ENCODE assay signal across 1 cellular context in the genomic region with DNA sequence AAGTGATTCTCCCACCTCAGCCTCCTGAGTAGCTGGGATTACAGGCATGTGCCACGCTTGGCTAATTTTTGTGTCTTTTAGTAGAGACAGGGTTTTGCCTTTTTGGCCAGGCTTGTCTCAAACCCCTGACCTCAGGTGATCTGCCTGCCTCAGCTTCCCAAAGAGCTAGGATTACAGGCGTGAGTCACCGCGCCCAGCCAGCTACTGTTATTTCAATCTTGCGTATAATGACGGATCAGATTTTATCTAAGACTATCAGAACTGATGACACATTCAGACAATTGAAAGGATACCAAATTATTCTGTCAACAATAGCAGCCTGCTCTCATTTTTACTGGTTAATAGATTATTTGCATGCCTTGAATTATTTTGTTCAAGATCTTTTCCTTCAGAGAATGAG.
TF ChIP-seq lines count a peak whose summit lies in the region.

No MANE protein-coding gene starts in this region.

TF ChIP-seq in SK-N-SH, 30 proteins besides CTCF, POLR2A, EP300 and RAD21 (continued from another document):
- TF ChIP-seq REST (IDR thresholded peaks at IDR 0.05; ENCODE audit: low read depth, low read length) (no peak), ZBTB33 (IDR thresholded peaks at IDR 0.05; ENCODE audit: borderline replicate concordance, low read depth) (peak; percentile 67; the same call in 1 of the 2 replicates), YY1 (IDR thresholded peaks at IDR 0.05; ENCODE audit: low read depth) (no peak), RCOR1 (IDR thresholded peaks at IDR 0.05; ENCODE audit: low read length) (no peak), NFIC (IDR thresholded peaks at IDR 0.05; ENCODE audit: borderline replicate concordance) (peak; percentile 64), JUND (IDR thresholded peaks at IDR 0.05) (peak; percentile 89), FOSL2 (IDR thresholded peaks at IDR 0.05; ENCODE audit: borderline replicate concordance, low read depth) (peak; percentile 84), SIN3A (IDR thresholded peaks at IDR 0.05; ENCODE audit: borderline replicate concordance, low read depth, low read length) (no peak), TCF12 (IDR thresholded peaks at IDR 0.05) (peak; percentile 90), SMC3 (IDR thresholded peaks at IDR 0.05; ENCODE audit: low read depth, low read length) (no peak), CHD2 (IDR thresholded peaks at IDR 0.05; ENCODE audit: low read length, partially characterized antibody) (no peak), MAX (IDR thresholded peaks at IDR 0.05; ENCODE audit: low read depth) (peak; percentile 47; the same call in 1 of the 2 replicates), GABPA (IDR thresholded peaks at IDR 0.05; ENCODE audit: low read depth) (no peak), RXRA (IDR thresholded peaks at IDR 0.05; ENCODE audit: borderline replicate concordance, low read depth) (peak; percentile 84), FOXM1 (IDR thresholded peaks at IDR 0.05; ENCODE audit: low read depth) (peak; percentile 39; the same call in 1 of the 2 replicates), NRF1 (IDR thresholded peaks at IDR 0.05; ENCODE audit: low read depth, low read length) (no peak), TEAD4 (IDR thresholded peaks at IDR 0.05; ENCODE audit: borderline replicate concordance, insufficient read depth) (peak; percentile 77; the same call in 1 of the 2 replicates), MEF2A (IDR thresholded peaks at IDR 0.05; ENCODE audit: borderline replicate concordance, low read depth) (0 out of 2 replicates have a peak, but pooled peaks have one; percentile 42), FOXJ3 (CRISPR knock-in tag; IDR thresholded peaks at IDR 0.05) (no peak), EZH2phosphoT487 (IDR thresholded peaks at IDR 0.05; ENCODE audit: borderline replicate concordance, low read depth) (no peak), MXI1 (IDR thresholded peaks at IDR 0.05; ENCODE audit: low read depth, low read length) (no peak), IRF3 (IDR thresholded peaks at IDR 0.05; ENCODE audit: low read depth, low read length) (no peak)
- TF ChIP-seq, protein P1, sequence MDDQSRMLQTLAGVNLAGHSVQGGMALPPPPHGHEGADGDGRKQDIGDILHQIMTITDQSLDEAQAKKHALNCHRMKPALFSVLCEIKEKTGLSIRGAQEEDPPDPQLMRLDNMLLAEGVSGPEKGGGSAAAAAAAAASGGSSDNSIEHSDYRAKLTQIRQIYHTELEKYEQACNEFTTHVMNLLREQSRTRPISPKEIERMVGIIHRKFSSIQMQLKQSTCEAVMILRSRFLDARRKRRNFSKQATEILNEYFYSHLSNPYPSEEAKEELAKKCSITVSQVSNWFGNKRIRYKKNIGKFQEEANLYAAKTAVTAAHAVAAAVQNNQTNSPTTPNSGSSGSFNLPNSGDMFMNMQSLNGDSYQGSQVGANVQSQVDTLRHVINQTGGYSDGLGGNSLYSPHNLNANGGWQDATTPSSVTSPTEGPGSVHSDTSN (IDR thresholded peaks at IDR 0.05) = peak; percentile 92
- TF ChIP-seq, protein P2, sequence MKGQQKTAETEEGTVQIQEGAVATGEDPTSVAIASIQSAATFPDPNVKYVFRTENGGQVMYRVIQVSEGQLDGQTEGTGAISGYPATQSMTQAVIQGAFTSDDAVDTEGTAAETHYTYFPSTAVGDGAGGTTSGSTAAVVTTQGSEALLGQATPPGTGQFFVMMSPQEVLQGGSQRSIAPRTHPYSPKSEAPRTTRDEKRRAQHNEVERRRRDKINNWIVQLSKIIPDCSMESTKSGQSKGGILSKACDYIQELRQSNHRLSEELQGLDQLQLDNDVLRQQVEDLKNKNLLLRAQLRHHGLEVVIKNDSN (IDR thresholded peaks at IDR 0.05; ENCODE audit: borderline replicate concordance, low read depth) = no peak
